In the genomic region with DNA sequence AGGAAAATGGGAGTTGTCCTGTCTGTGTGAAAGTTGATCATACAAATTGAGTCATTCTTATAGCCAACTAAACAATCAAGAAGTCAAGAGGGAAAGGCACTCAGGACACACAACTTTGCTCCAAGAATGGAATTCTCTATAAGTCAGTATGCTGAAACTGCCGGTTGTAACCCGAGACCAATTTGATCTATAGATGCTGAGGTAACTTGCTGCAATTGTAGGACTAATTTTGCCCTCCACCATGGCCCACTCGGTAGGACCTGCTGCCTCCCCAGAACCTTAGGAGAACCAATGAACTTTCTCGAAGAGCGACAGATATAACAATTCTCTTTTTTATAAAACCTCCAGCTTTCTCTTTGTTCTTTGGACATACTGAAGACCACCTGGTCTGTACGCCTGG, we compare ENCODE assay signal across 1 cellular context.
TF ChIP-seq lines count a peak whose summit lies in the region.

No MANE protein-coding gene starts in this region.

TF ChIP-seq in K562, 482 proteins besides CTCF, POLR2A, EP300 and RAD21 (continued from another document):
- TF ChIP-seq NELFE (IDR thresholded peaks at IDR 0.05; ENCODE audit: insufficient read depth, insufficient read length) (no peak), FOXJ3 (CRISPR knock-in tag; IDR thresholded peaks at IDR 0.05) (no peak), CEBPG (CRISPR knock-in tag; IDR thresholded peaks at IDR 0.05) (peak; percentile 76), CEBPG (tag; conservative IDR thresholded peaks at IDR 0.05 in 1 of 2, IDR thresholded peaks at IDR 0.05 in 1 of 2) (peak in 1 of 2 experiments; percentile 46; a peak in 1 of 4 replicates), SMARCC2 (IDR thresholded peaks at IDR 0.05; ENCODE audit: low read depth) (no peak), DMBX1 (CRISPR knock-in tag; IDR thresholded peaks at IDR 0.05; ENCODE audit: borderline replicate concordance) (no peak), RBFOX2 (IDR thresholded peaks at IDR 0.05; ENCODE audit: low read depth, low read length) (peak; percentile 36; the same call in 1 of the 2 replicates), IRF1 (CRISPR knock-in tag; IDR thresholded peaks at IDR 0.05; ENCODE audit: borderline replicate concordance) (no peak), KDM2B (CRISPR knock-in tag; IDR thresholded peaks at IDR 0.05) (no peak), OTX1 (CRISPR knock-in tag; IDR thresholded peaks at IDR 0.05) (no peak), HOMEZ (CRISPR knock-in tag; IDR thresholded peaks at IDR 0.05) (no peak), EGR1 (conservative IDR thresholded peaks at IDR 0.05) (no peak), HNRNPK (IDR thresholded peaks at IDR 0.05; ENCODE audit: low read depth, low read length, poor library complexity, severe bottlenecking) (no peak)
- TF ChIP-seq, protein P1, sequence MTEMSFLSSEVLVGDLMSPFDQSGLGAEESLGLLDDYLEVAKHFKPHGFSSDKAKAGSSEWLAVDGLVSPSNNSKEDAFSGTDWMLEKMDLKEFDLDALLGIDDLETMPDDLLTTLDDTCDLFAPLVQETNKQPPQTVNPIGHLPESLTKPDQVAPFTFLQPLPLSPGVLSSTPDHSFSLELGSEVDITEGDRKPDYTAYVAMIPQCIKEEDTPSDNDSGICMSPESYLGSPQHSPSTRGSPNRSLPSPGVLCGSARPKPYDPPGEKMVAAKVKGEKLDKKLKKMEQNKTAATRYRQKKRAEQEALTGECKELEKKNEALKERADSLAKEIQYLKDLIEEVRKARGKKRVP (CRISPR knock-in tag; IDR thresholded peaks at IDR 0.05), result peak; percentile 51; the same call in 1 of the 2 replicates
- TF ChIP-seq, protein P2, sequence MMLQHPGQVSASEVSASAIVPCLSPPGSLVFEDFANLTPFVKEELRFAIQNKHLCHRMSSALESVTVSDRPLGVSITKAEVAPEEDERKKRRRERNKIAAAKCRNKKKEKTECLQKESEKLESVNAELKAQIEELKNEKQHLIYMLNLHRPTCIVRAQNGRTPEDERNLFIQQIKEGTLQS (IDR thresholded peaks at IDR 0.05), result peak; percentile 45
- TF ChIP-seq, protein P2 (CRISPR knock-in tag; conservative IDR thresholded peaks at IDR 0.05), result no peak
